Comparison of ENCODE assay signal across 8 cellular contexts in the genomic region with DNA sequence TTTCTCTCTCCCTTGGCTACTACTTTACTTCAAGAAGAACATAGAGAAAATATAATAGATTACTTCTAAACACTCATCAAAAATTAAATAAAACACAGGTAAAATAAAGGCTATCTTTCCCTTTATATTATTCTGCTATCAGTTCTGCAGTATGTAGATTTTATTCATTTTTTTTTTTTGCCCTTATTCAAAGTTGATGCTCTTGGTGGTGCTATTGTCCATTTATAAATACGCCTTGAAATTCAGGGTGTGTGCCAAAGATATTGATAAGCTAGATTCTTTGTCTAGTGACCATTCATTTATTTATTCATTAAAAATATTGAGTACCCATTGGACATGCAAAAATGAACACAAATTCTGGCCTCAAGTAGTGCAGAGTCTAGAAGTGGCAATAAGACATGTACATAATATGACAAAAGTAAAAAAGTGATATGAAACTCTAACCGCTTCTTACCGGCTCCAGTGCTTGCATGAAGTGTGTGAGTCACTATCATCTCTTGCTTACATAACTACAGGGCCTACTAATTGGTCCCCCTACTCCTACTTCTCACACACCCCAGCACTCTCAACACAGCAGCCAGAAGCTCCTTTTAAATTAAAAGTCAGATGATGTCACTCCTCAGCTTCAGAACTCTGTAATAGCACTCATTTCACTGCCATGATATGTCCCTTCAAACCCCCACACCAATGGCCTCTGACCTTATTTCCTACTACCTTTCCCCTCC.
DNase-seq lines count a peak whose midpoint lies in the region; ATAC-seq and TF ChIP-seq lines count a peak whose summit lies in the region.

No MANE protein-coding gene starts in this region.

- ATAC-seq in HG03039 (IDR thresholded peaks at IDR 0.05; ENCODE audit: unreplicated experiment) (peak; percentile 92), natural killer cell (no peak)

- intact Hi-C loops in natural killer cell (cut with micrococcal nuclease), result no loop called here

- H3K36me3 Mint-ChIP-seq in progenitor cell of endocrine pancreas (ENCODE audit: insufficient read depth) (no peaks in the 10 kb centered on the region), natural killer cell (no peaks in the 10 kb centered on the region)

- H3K27ac Mint-ChIP-seq in progenitor cell of endocrine pancreas (peak overlapping the region; percentile 78), natural killer cell (no peak overlapping the region)

- H3K27me3 Mint-ChIP-seq in progenitor cell of endocrine pancreas, result no peaks in the 10 kb centered on the region
- peaks cover 0 to 3% of the 10 kb centered on the region in 2 donors for H3K27me3 Mint-ChIP-seq in natural killer cell (ENCODE audit: low read depth in 2 of 2)

- TF ChIP-seq CTCF in progenitor cell of endocrine pancreas (IDR thresholded peaks at IDR 0.05; ENCODE audit: unreplicated experiment) (no peak), natural killer cell (IDR thresholded peaks at IDR 0.05) (no peak)

- no peak overlapping the region for H3K4me3 Mint-ChIP-seq in progenitor cell of endocrine pancreas (ENCODE audit: low read depth)
- H3K4me3 Mint-ChIP-seq in natural killer cell, result no peak overlapping the region

- DNase-seq in DMS53 (lab: John Stamatoyannopoulos, UW) (peak; percentile 44), DMS53 treated with DMSO at 0.1 percent for 48 hours (lab: John Stamatoyannopoulos, UW; ENCODE audit: unreplicated experiment) (no peak), NOMO-1 (lab: John Stamatoyannopoulos, UW; ENCODE audit: unreplicated experiment in 2 of 2) (peak; percentile 86 to 93), progenitor cell of endocrine pancreas (ENCODE audit: low spot score, unreplicated experiment) (no peak), natural killer cell (no peak), mesenteric fat pad (ENCODE audit: low spot score) (no peak), HPDE6-E6E7 (ENCODE audit: extremely low spot score) (no peak)

- H3K4me1 Mint-ChIP-seq in progenitor cell of endocrine pancreas (ENCODE audit: low read depth) (peaks cover 13% of the 10 kb centered on the region), natural killer cell (no peaks in the 10 kb centered on the region)

- no peaks in the 10 kb centered on the region for H3K9me3 Mint-ChIP-seq in progenitor cell of endocrine pancreas (ENCODE audit: low read depth)
- H3K9me3 Mint-ChIP-seq in natural killer cell, result no peaks in the 10 kb centered on the region

Comparison
In these comparisons a context has a peak if more than half of its experiments do, and no peak if none do; other contexts are left out.
1. DNase-seq: peak in DMS53 (single experiment) and NOMO-1 (2 of 2); none in DMS53 treated with DMSO at 0.1 percent for 48 hours (single experiment), progenitor cell of endocrine pancreas (single experiment), natural killer cell (single experiment), mesenteric fat pad (single experiment) and HPDE6-E6E7 (single experiment).